In genomic region chr13:52665325-52665724, GRCh38 we compare ENCODE assay signal across 8 cellular contexts. TPM values are rescaled to one million over a fixed set of nuclear protein-coding genes. Genes with fewer than 3 reads are reported as not detected.
A peak's percentile ranks its signal among the peaks of the same experiment; 100 is the strongest.
DNase-seq lines count a peak whose midpoint lies in the region; ATAC-seq and TF ChIP-seq lines count a peak whose summit lies in the region.

No MANE protein-coding gene starts in this region.

- TF ChIP-seq CTCF in mesothelial cell of epicardium (IDR thresholded peaks at IDR 0.05; ENCODE audit: unreplicated experiment) (peak; percentile 41), mucosa of descending colon (IDR thresholded peaks at IDR 0.05) (no peak)

- no peak overlapping the region for H3K4me3 ChIP-seq in mucosa of descending colon

- TF ChIP-seq POLR2A in GM18505 (IDR thresholded peaks at IDR 0.05; ENCODE audit: borderline replicate concordance, extremely low read depth, insufficient read depth, insufficient read length), result no peak

- H3K9me3 Mint-ChIP-seq in mesothelial cell of epicardium, result no peaks in the 10 kb centered on the region
- H3K9me3 Mint-ChIP-seq in activated T-helper 1 cell treated with anti-CD3 and anti-CD28 coated beads, Interleukin-12 subunit alpha, Interleukin-12 subunit beta, Interleukin-2, Interleukin-4 antibody, amounts not matched to agents 30 ng/mL and 10 ng/mL and 1 ng/mL, durations not matched to agents 14 hours and 24 hours and 36 hours, result no peaks in the 10 kb centered on the region

- in situ Hi-C loops in KBM-7 (cut with MboI; ENCODE audit: low pct_unique_long_range_greater_than_20kb, low sequenced_read_pairs), result no loop called here

- peaks cover 28% of the 10 kb centered on the region for H3K36me3 Mint-ChIP-seq in mesothelial cell of epicardium
- H3K36me3 Mint-ChIP-seq in activated T-helper 1 cell treated with anti-CD3 and anti-CD28 coated beads, Interleukin-12 subunit alpha, Interleukin-12 subunit beta, Interleukin-2, Interleukin-4 antibody, amounts not matched to agents 30 ng/mL and 10 ng/mL and 1 ng/mL, durations not matched to agents 14 hours and 24 hours and 36 hours (ENCODE audit: low read depth), result peaks cover 39% of the 10 kb centered on the region

- no peaks in the 10 kb centered on the region for H3K9me3 ChIP-seq in mucosa of descending colon

- H3K4me3 Mint-ChIP-seq in mesothelial cell of epicardium, result no peak overlapping the region
- no peak overlapping the region for H3K4me3 Mint-ChIP-seq in activated T-helper 1 cell treated with anti-CD3 and anti-CD28 coated beads, Interleukin-12 subunit alpha, Interleukin-12 subunit beta, Interleukin-2, Interleukin-4 antibody, amounts not matched to agents 30 ng/mL and 10 ng/mL and 1 ng/mL, durations not matched to agents 14 hours and 24 hours and 36 hours

- H3K4me1 ChIP-seq in mucosa of descending colon (ENCODE audit: low read depth), result no peaks in the 10 kb centered on the region

- intact Hi-C loops in activated T-helper 1 cell treated with anti-CD3 and anti-CD28 coated beads, Interleukin-12 subunit alpha, Interleukin-12 subunit beta, Interleukin-2, Interleukin-4 antibody, amounts not matched to agents 30 ng/mL and 10 ng/mL and 1 ng/mL, durations not matched to agents 14 hours and 24 hours and 36 hours (cut with micrococcal nuclease), result loop anchor here (1.0 to 10.0 kb wide), 5 partner anchors 13 to 303 kb away; partner anchors contain the start of genes CNMD, PCDH8 and SUGT1
- intact Hi-C loops in mucosa of descending colon (cut with DNase I, micrococcal nuclease), result no loop called here

- ATAC-seq in mucosa of descending colon (no peak), GM18505 (IDR thresholded peaks at IDR 0.05; ENCODE audit: unreplicated experiment) (no peak), HG03139 (IDR thresholded peaks at IDR 0.05; ENCODE audit: unreplicated experiment) (no peak)

- H3K4me1 Mint-ChIP-seq in mesothelial cell of epicardium, result no peaks in the 10 kb centered on the region
- H3K4me1 Mint-ChIP-seq in activated T-helper 1 cell treated with anti-CD3 and anti-CD28 coated beads, Interleukin-12 subunit alpha, Interleukin-12 subunit beta, Interleukin-2, Interleukin-4 antibody, amounts not matched to agents 30 ng/mL and 10 ng/mL and 1 ng/mL, durations not matched to agents 14 hours and 24 hours and 36 hours (ENCODE audit: low read depth), result peaks cover 1% of the 10 kb centered on the region

- no peaks in the 10 kb centered on the region for H3K27me3 Mint-ChIP-seq in mesothelial cell of epicardium (ENCODE audit: low read depth)
- H3K27me3 Mint-ChIP-seq in activated T-helper 1 cell treated with anti-CD3 and anti-CD28 coated beads, Interleukin-12 subunit alpha, Interleukin-12 subunit beta, Interleukin-2, Interleukin-4 antibody, amounts not matched to agents 30 ng/mL and 10 ng/mL and 1 ng/mL, durations not matched to agents 14 hours and 24 hours and 36 hours (ENCODE audit: insufficient read depth), result no peaks in the 10 kb centered on the region

- peak; percentile 17 for DNase-seq in DMS153 treated with DMSO at 0.1 percent for 48 hours (lab: John Stamatoyannopoulos, UW; ENCODE audit: unreplicated experiment)
- DNase-seq in KBM-7, result peak; percentile 22
- DNase-seq in astrocyte of the hippocampus (ENCODE audit: low read depth, low spot score), result peak; percentile 47
- no peak for DNase-seq in mesothelial cell of epicardium (ENCODE audit: low spot score in 2 of 2, unreplicated experiment in 2 of 2)
- no peak for DNase-seq in activated T-helper 1 cell treated with anti-CD3 and anti-CD28 coated beads, Interleukin-12 subunit alpha, Interleukin-12 subunit beta, Interleukin-2, Interleukin-4 antibody, amounts not matched to agents 30 ng/mL and 10 ng/mL and 1 ng/mL, durations not matched to agents 14 hours and 24 hours and 36 hours (ENCODE audit: low spot score)
- no peak for DNase-seq in mucosa of descending colon

- peaks cover 3% of the 10 kb centered on the region for H3K36me3 ChIP-seq in mucosa of descending colon (ENCODE audit: low read depth)

- H3K27ac Mint-ChIP-seq in mesothelial cell of epicardium, result no peak overlapping the region
- H3K27ac Mint-ChIP-seq in activated T-helper 1 cell treated with anti-CD3 and anti-CD28 coated beads, Interleukin-12 subunit alpha, Interleukin-12 subunit beta, Interleukin-2, Interleukin-4 antibody, amounts not matched to agents 30 ng/mL and 10 ng/mL and 1 ng/mL, durations not matched to agents 14 hours and 24 hours and 36 hours, result no peak overlapping the region

RNA-seq across cellular contexts. Expression of gene SUGT1, which starts 12.7 kb away (rescaled TPM):
- total RNA-seq in mesothelial cell of epicardium (38.5 to 42.4 TPM (median 41.6 TPM) in 3 replicates), mucosa of descending colon (10 to 100 TPM; 41.3 to 57.7 (median 44.6) TPM)
- total RNA-seq in activated T-helper 1 cell treated with anti-CD3 and anti-CD28 coated beads, Interleukin-12 subunit alpha, Interleukin-12 subunit beta, Interleukin-2, Interleukin-4 antibody, amounts not matched to agents 30 ng/mL and 10 ng/mL and 1 ng/mL, durations not matched to agents 14 hours and 24 hours and 36 hours, result 63.3 and 66.1 TPM in 2 replicates

RNA-seq across cellular contexts. Expression of gene HNRNPA1L2, which starts 23.1 kb away (rescaled TPM):
- 16.4 to 18.5 TPM (median 18.1 TPM) in 3 replicates for total RNA-seq in mesothelial cell of epicardium
- total RNA-seq in activated T-helper 1 cell treated with anti-CD3 and anti-CD28 coated beads, Interleukin-12 subunit alpha, Interleukin-12 subunit beta, Interleukin-2, Interleukin-4 antibody, amounts not matched to agents 30 ng/mL and 10 ng/mL and 1 ng/mL, durations not matched to agents 14 hours and 24 hours and 36 hours, result 8.8 and 9.6 TPM in 2 replicates
- 1 to 10 TPM; 4.5 to 5.2 (median 5.0) TPM for total RNA-seq in mucosa of descending colon

Comparison
In these comparisons a context has a peak if more than half of its experiments do, and no peak if none do; other contexts are left out.
1. DNase-seq: peak in DMS153 treated with DMSO at 0.1 percent for 48 hours (single experiment), KBM-7 (single experiment) and astrocyte of the hippocampus (single experiment); none in mesothelial cell of epicardium (0 of 2), activated T-helper 1 cell treated with anti-CD3 and anti-CD28 coated beads, Interleukin-12 subunit alpha, Interleukin-12 subunit beta, Interleukin-2, Interleukin-4 antibody, amounts not matched to agents 30 ng/mL and 10 ng/mL and 1 ng/mL, durations not matched to agents 14 hours and 24 hours and 36 hours (single experiment) and mucosa of descending colon (0 of 3).